In genomic region chr7:77759294-77759889, GRCh38 we compare ENCODE assay signal across 8 cellular contexts. TPM values are rescaled to one million over a fixed set of nuclear protein-coding genes. Genes with fewer than 3 reads are reported as not detected.
A peak's percentile ranks its signal among the peaks of the same experiment; 100 is the strongest.
DNase-seq lines count a peak whose midpoint lies in the region; ATAC-seq and TF ChIP-seq lines count a peak whose summit lies in the region.

No MANE protein-coding gene starts in this region.

- H3K36me3 Mint-ChIP-seq in activated naive CD8-positive, alpha-beta T cell treated with anti-CD3 and anti-CD28 coated beads for 36 hours = no peaks in the 10 kb centered on the region

- H3K4me1 ChIP-seq in psoas muscle = peaks cover 28% of the 10 kb centered on the region

- H3K9me3 ChIP-seq in SK-N-MC (ENCODE audit: low read depth, low read length) = no peaks in the 10 kb centered on the region
- no peaks in the 10 kb centered on the region for H3K9me3 ChIP-seq in psoas muscle

- no peaks in the 10 kb centered on the region for H3K9me3 Mint-ChIP-seq in activated naive CD8-positive, alpha-beta T cell treated with anti-CD3 and anti-CD28 coated beads for 36 hours

- intact Hi-C loops in Right ventricle myocardium superior (cut with DNase I) (loop anchor here (10.0 kb wide), 2 partner anchors 65 to 325 kb away; partner anchors contain the start of gene RSBN1L), psoas muscle (cut with DNase I) (loop anchor here (1.0 to 10.0 kb wide), 4 partner anchors 101 to 505 kb away; no protein-coding TSS in a partner anchor)

- DNase-seq in M059J (ENCODE audit: low read depth) (peak; percentile 67), SK-N-MC (ENCODE audit: low read depth, low spot score) (peak; percentile 70), Right ventricle myocardium superior (no peak), psoas muscle (no peak)
- peak; percentile 50 for DNase-seq in activated naive CD8-positive, alpha-beta T cell treated with anti-CD3 and anti-CD28 coated beads for 36 hours

- peaks cover 38% of the 10 kb centered on the region for H3K4me1 Mint-ChIP-seq in activated naive CD8-positive, alpha-beta T cell treated with anti-CD3 and anti-CD28 coated beads for 36 hours

- no peaks in the 10 kb centered on the region for H3K27me3 ChIP-seq in psoas muscle (ENCODE audit: insufficient read depth in 3 of 3, low read length in 2 of 3)

- TF ChIP-seq CTCF in GM12873 (IDR thresholded peaks at IDR 0.05; ENCODE audit: insufficient read depth, low read depth, low read length, missing control alignments) (peak; percentile 62), psoas muscle (IDR thresholded peaks at IDR 0.05) (peak; percentile 90)

- ATAC-seq in Right ventricle myocardium superior (ENCODE audit: poor library complexity) (peak; percentile 85), psoas muscle (peak; percentile 67 to 86 (median 74)), HG03342 (IDR thresholded peaks at IDR 0.05; ENCODE audit: unreplicated experiment) (no peak), HG03025 (IDR thresholded peaks at IDR 0.05; ENCODE audit: low FRiP score, unreplicated experiment) (no peak)

- no peak overlapping the region for H3K4me3 ChIP-seq in SK-N-MC
- no peak overlapping the region for H3K4me3 ChIP-seq in psoas muscle

- WGBS in psoas muscle, 3 donors = 2 to 4% (median 4%) methylated on average over 3 of the region's 3 CpGs

- H3K27ac Mint-ChIP-seq in activated naive CD8-positive, alpha-beta T cell treated with anti-CD3 and anti-CD28 coated beads for 36 hours = no peak overlapping the region

- no peaks in the 10 kb centered on the region for H3K27me3 Mint-ChIP-seq in activated naive CD8-positive, alpha-beta T cell treated with anti-CD3 and anti-CD28 coated beads for 36 hours

- H3K36me3 ChIP-seq in SK-N-MC (ENCODE audit: insufficient read depth, low read length) (no peaks in the 10 kb centered on the region), psoas muscle (ENCODE audit: insufficient read depth in 1 of 2, low read depth in 1 of 2) (no peaks in the 10 kb centered on the region)

- H3K27ac ChIP-seq in SK-N-MC (no peak overlapping the region), psoas muscle (peak overlapping the region; percentile 17)

- H3K4me3 Mint-ChIP-seq in activated naive CD8-positive, alpha-beta T cell treated with anti-CD3 and anti-CD28 coated beads for 36 hours = no peak overlapping the region

- H3K9ac ChIP-seq in SK-N-MC (ENCODE audit: insufficient read length) = peak overlapping the region; percentile 32

RNA-seq across cellular contexts. Expression of gene TMEM60, which starts 38.8 kb away (rescaled TPM):
- total RNA-seq in M059J (2014; rRNA removed; shearing (Covaris generic)) = 49.7 and 59.7 TPM in 2 replicates
- total RNA-seq in activated naive CD8-positive, alpha-beta T cell treated with anti-CD3 and anti-CD28 coated beads for 36 hours = 1 to 10 TPM; 9.2 to 9.8 TPM
- total RNA-seq in Right ventricle myocardium superior (6.6 TPM), psoas muscle (10 to 100 TPM in 3 of 4 donors, 1 to 10 TPM in 1; 7.7 to 13.8 (median 12.3) TPM)
- polyA plus RNA-seq in psoas muscle = 10 to 100 TPM; 17.2 to 39.3 (median 18.8) TPM

RNA-seq across cellular contexts. Expression of gene PHTF2, which starts 39.2 kb away (rescaled TPM):
- 39.3 and 46.0 TPM in 2 replicates for total RNA-seq in M059J (2014; rRNA removed; shearing (Covaris generic))
- total RNA-seq in activated naive CD8-positive, alpha-beta T cell treated with anti-CD3 and anti-CD28 coated beads for 36 hours = 10 to 100 TPM; 21.6 to 23.8 TPM
- total RNA-seq in Right ventricle myocardium superior (17.6 TPM), psoas muscle (10 to 100 TPM; 48.2 to 88.7 (median 66.3) TPM)
- polyA plus RNA-seq in psoas muscle = 100 to 1,000 TPM in 1 of 3 donors, 10 to 100 TPM in 2; 16.7 to 101 (median 42.3) TPM

Comparison
In these comparisons a context has a peak if more than half of its experiments do, and no peak if none do; other contexts are left out.
1. DNase-seq: peak in M059J (single experiment), SK-N-MC (single experiment) and activated naive CD8-positive, alpha-beta T cell treated with anti-CD3 and anti-CD28 coated beads for 36 hours (single experiment); none in Right ventricle myocardium superior (single experiment) and psoas muscle (0 of 2).
2. ATAC-seq: peak in Right ventricle myocardium superior (single experiment) and psoas muscle (4 of 4); none in HG03342 (single experiment) and HG03025 (single experiment).